Comparison of ENCODE assay signal across 8 cellular contexts in genomic region chr5:134100283-134101011, GRCh38. TPM values are rescaled to one million over a fixed set of nuclear protein-coding genes. Genes with fewer than 3 reads are reported as not detected.
DNase-seq lines count a peak whose midpoint lies in the region; ATAC-seq lines count a peak whose summit lies in the region.

No MANE protein-coding gene starts in this region.

- peak; percentile 81 for ATAC-seq in HG03378 (IDR thresholded peaks at IDR 0.05; ENCODE audit: unreplicated experiment)

- H3K4me1 Mint-ChIP-seq in activated CD4-positive, alpha-beta T cell treated with anti-CD3 and anti-CD28 coated beads, Interleukin-2, amount 10 ng/mL, durations not matched to agents 7 days and 5 days: peaks cover 81% of the 10 kb centered on the region

- peak overlapping the region; percentile 94 for H3K27ac Mint-ChIP-seq in activated CD4-positive, alpha-beta T cell treated with anti-CD3 and anti-CD28 coated beads, Interleukin-2, amount 10 ng/mL, durations not matched to agents 7 days and 5 days

- CTCF ChIA-PET in activated CD4-positive, alpha-beta T cell treated with anti-CD3 and anti-CD28 coated beads, Interleukin-2, amount 10 ng/mL, durations not matched to agents 7 days and 5 days (lab: Charles Lee): interaction anchor here (0.6 to 6.0 kb wide), 20 partner anchors 11 to 424 kb away, joined by 3 to 44 read pairs (median 6); partner anchors contain the start of gene VDAC1

- peak; percentile 19 for DNase-seq in DMS53 (lab: John Stamatoyannopoulos, UW)
- DNase-seq in DMS53 treated with DMSO at 0.1 percent for 48 hours (lab: John Stamatoyannopoulos, UW; ENCODE audit: unreplicated experiment): no peak
- peak; percentile 84 for DNase-seq in activated CD4-positive, alpha-beta T cell treated with anti-CD3 and anti-CD28 coated beads, Interleukin-2, amount 10 ng/mL, durations not matched to agents 7 days and 5 days
- DNase-seq in effector CD4-positive, alpha-beta T cell: peak; percentile 81
- peak; percentile 63 to 72 for DNase-seq in stimulated activated CD4-positive, alpha-beta T cell treated with anti-CD3 and anti-CD28 coated beads, Interleukin-1b, Interleukin-23, amount 100 ng/mL, for 4 hours (ENCODE audit: low read depth in 2 of 2)
- no peak for DNase-seq in H4 (ENCODE audit: low spot score)
- DNase-seq in COLO668 (lab: John Stamatoyannopoulos, UW; ENCODE audit: unreplicated experiment): no peak

- POLR2A ChIA-PET in activated CD4-positive, alpha-beta T cell treated with anti-CD3 and anti-CD28 coated beads, Interleukin-2, amount 10 ng/mL, durations not matched to agents 7 days and 5 days (lab: Charles Lee): interaction anchor here (1.0 to 1.6 kb wide), 3 partner anchors 11 to 61 kb away, joined by 4 read pairs; no protein-coding TSS in a partner anchor

- H3K36me3 Mint-ChIP-seq in activated CD4-positive, alpha-beta T cell treated with anti-CD3 and anti-CD28 coated beads, Interleukin-2, amount 10 ng/mL, durations not matched to agents 7 days and 5 days (ENCODE audit: low read depth): peaks cover 1% of the 10 kb centered on the region

- peak overlapping the region; percentile 15 for H3K4me3 Mint-ChIP-seq in activated CD4-positive, alpha-beta T cell treated with anti-CD3 and anti-CD28 coated beads, Interleukin-2, amount 10 ng/mL, durations not matched to agents 7 days and 5 days

- H3K27me3 Mint-ChIP-seq in activated CD4-positive, alpha-beta T cell treated with anti-CD3 and anti-CD28 coated beads, Interleukin-2, amount 10 ng/mL, durations not matched to agents 7 days and 5 days: peaks cover 1% of the 10 kb centered on the region

- H3K9me3 Mint-ChIP-seq in activated CD4-positive, alpha-beta T cell treated with anti-CD3 and anti-CD28 coated beads, Interleukin-2, amount 10 ng/mL, durations not matched to agents 7 days and 5 days: no peaks in the 10 kb centered on the region

RNA-seq across cellular contexts. Expression of gene TCF7, which starts 14.0 kb away (rescaled TPM):
- 100 to 1,000 TPM; 271 to 283 TPM for total RNA-seq in activated CD4-positive, alpha-beta T cell treated with anti-CD3 and anti-CD28 coated beads, Interleukin-2, amount 10 ng/mL, durations not matched to agents 7 days and 5 days
- 1.5 and 2.9 TPM in 2 replicates for total RNA-seq in H4 (2014; rRNA removed; shearing (Covaris generic))

Comparison
In these comparisons a context has a peak if more than half of its experiments do, and no peak if none do; other contexts are left out.
1. DNase-seq: peak in DMS53 (single experiment), activated CD4-positive, alpha-beta T cell treated with anti-CD3 and anti-CD28 coated beads, Interleukin-2, amount 10 ng/mL, durations not matched to agents 7 days and 5 days (single experiment), effector CD4-positive, alpha-beta T cell (single experiment) and stimulated activated CD4-positive, alpha-beta T cell treated with anti-CD3 and anti-CD28 coated beads, Interleukin-1b, Interleukin-23, amount 100 ng/mL, for 4 hours (2 of 2); none in DMS53 treated with DMSO at 0.1 percent for 48 hours (single experiment), H4 (single experiment) and COLO668 (single experiment).
2. RNA of gene TCF7, which starts 14.0 kb away (total RNA-seq): 271 to 283 TPM in activated CD4-positive, alpha-beta T cell treated with anti-CD3 and anti-CD28 coated beads, Interleukin-2, amount 10 ng/mL, durations not matched to agents 7 days and 5 days; 1.5 to 2.9 TPM in H4; every median in the first group is over 10 times any median in the second.